ENCODE assay signal across 1 cellular context in the genomic region with DNA sequence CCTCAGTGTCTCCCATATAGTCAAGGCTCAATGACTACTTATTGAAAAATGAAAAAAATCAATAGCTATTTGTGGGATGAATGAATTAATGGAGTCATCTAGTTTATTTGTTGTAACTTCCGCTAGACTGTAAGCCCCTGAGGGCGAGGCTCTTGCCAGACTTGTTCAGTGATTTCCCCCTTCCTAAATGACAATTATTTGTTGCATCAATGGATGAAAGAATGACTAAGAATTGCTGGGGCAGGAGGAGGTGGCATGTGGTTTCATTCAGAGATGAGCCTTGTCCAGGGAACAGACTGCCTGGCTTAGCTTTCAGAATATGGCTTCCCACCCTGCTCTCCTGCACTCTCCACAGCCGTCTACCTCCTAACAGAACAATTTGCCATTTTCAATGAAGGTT.
TF ChIP-seq lines count a peak whose summit lies in the region.

No MANE protein-coding gene starts in this region.

TF ChIP-seq in HCT116, 20 proteins besides CTCF, POLR2A, EP300 and RAD21 (continued from another document):
- TF ChIP-seq, protein P1, sequence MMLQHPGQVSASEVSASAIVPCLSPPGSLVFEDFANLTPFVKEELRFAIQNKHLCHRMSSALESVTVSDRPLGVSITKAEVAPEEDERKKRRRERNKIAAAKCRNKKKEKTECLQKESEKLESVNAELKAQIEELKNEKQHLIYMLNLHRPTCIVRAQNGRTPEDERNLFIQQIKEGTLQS (IDR thresholded peaks at IDR 0.05): no peak
- no peak for TF ChIP-seq ELF1 (IDR thresholded peaks at IDR 0.05; ENCODE audit: borderline replicate concordance, low read depth)
- TF ChIP-seq ZFX (IDR thresholded peaks at IDR 0.05): no peak
- no peak for TF ChIP-seq CEBPB (IDR thresholded peaks at IDR 0.05; ENCODE audit: low read depth)
